In the genomic region with DNA sequence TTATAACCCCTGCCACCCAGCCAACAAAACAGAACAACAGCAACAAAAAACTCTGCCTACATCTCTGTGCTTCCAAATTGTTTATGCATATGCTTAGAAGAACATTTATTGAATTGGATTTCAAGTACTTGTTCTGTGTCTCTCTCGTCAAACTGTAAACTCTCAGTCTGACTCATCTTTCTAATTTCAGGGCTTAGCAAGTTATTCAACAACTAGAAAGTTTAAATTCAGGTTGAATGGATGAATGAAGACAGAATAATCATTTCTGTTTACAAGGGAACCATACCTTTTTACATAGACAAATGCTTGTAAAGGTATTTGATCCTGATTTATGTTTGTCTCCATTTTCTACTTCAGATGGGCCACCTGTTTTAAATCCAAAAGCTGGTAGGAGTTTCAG, we compare ENCODE assay signal across 12 cellular contexts. TPM values are rescaled to one million over a fixed set of nuclear protein-coding genes. Genes with fewer than 3 reads are reported as not detected.
DNase-seq lines count a peak whose midpoint lies in the region; ATAC-seq and TF ChIP-seq lines count a peak whose summit lies in the region.
"Had no signal": no experiment of that assay in that cellular context is flagged by ENCODE, and none has a peak within 500 bp of the region (broad histone marks: within the 10 kb centered on the region; RNA-seq: fewer than 3 reads in every experiment).

No MANE protein-coding gene starts in this region.

- H3K27me3 Mint-ChIP-seq in CD4-positive, alpha-beta memory T cell, result peaks cover 6 to 7% of the 10 kb centered on the region in 2 donors

- H3K4me1 Mint-ChIP-seq in CD4-positive, alpha-beta memory T cell, result peaks cover 20 to 60% (median 38%) of the 10 kb centered on the region in 4 donors

- peak overlapping the region in 5 of 7 donors; percentile 68 to 99 (median 98) for H3K27ac Mint-ChIP-seq in CD4-positive, alpha-beta memory T cell
- H3K27ac Mint-ChIP-seq: CD14-positive monocyte had no signal

- CTCF ChIA-PET in CD4-positive, alpha-beta memory T cell (lab: Charles Lee; ENCODE audit: partially characterized antibody), result no interaction called here

- ATAC-seq in GM18909 (IDR thresholded peaks at IDR 0.05; ENCODE audit: poor library complexity, unreplicated experiment) (peak; percentile 41), HG03159 (IDR thresholded peaks at IDR 0.05; ENCODE audit: unreplicated experiment) (peak; percentile 30), GM21717 (IDR thresholded peaks at IDR 0.05; ENCODE audit: unreplicated experiment) (no peak)
- ATAC-seq: foreskin keratinocyte had no signal

- H3K9me3 Mint-ChIP-seq in CD4-positive, alpha-beta memory T cell, result peaks cover 0 to 3% (median 0%) of the 10 kb centered on the region in 8 donors

- no peak overlapping the region for H3K4me3 ChIP-seq in CD4-positive, alpha-beta memory T cell (ENCODE audit: low read length in 2 of 2)
- H3K4me3 ChIP-seq in fibroblast of the aortic adventitia (ENCODE audit: low read depth, low read length), result no peak overlapping the region

- no peaks in the 10 kb centered on the region for H3K9me3 ChIP-seq in CD4-positive, alpha-beta memory T cell (ENCODE audit: control insufficient read depth in 1 of 2, low read length in 2 of 2)
- H3K9me3 ChIP-seq: adrenal gland had no signal

- POLR2A ChIA-PET in CD4-positive, alpha-beta memory T cell (lab: Charles Lee; ENCODE audit: partially characterized antibody), result interaction anchor here (2.1 to 3.5 kb wide), 2 partner anchors 40 to 276 kb away, joined by 7 to 24 read pairs; partner anchors contain the start of genes CAPRIN1 and CD59

- intact Hi-C loops in CD4-positive, alpha-beta memory T cell (cut with micrococcal nuclease), result loop anchor here (5.0 to 10.0 kb wide), 2 partner anchors 329 to 1141 kb away; partner anchors contain the start of genes APIP, NAT10 and PDHX

- H3K4me1 ChIP-seq in CD4-positive, alpha-beta memory T cell (ENCODE audit: insufficient read depth, low read length), result peaks cover 42% of the 10 kb centered on the region

- TF ChIP-seq CTCF in fibroblast of the aortic adventitia (IDR thresholded peaks at IDR 0.05; ENCODE audit: insufficient read depth, low read length), result no peak

- H3K27me3 ChIP-seq in CD4-positive, alpha-beta memory T cell (ENCODE audit: insufficient read depth, low read length), result no peaks in the 10 kb centered on the region
- H3K27me3 ChIP-seq: adrenal gland had no signal

- peak overlapping the region in 7 of 8 donors; percentile 15 to 97 (median 93) for H3K4me3 Mint-ChIP-seq in CD4-positive, alpha-beta memory T cell

- H3K27ac ChIP-seq in CD4-positive, alpha-beta memory T cell (ENCODE audit: low read depth, low read length), result no peak overlapping the region
- H3K27ac ChIP-seq: adrenal gland, foreskin keratinocyte had no signal

- DNase-seq in CD4-positive, alpha-beta memory T cell, result no peak
- DNase-seq in fibroblast of the aortic adventitia (ENCODE audit: low read depth) (peak; percentile 9), NCI-H2107 treated with DMSO at 0.1 percent for 48 hours (lab: John Stamatoyannopoulos, UW; ENCODE audit: unreplicated experiment) (no peak), GM19240 (ENCODE audit: insufficient read length, low spot score) (no peak)
- no peak for DNase-seq in central memory CD4-positive, alpha-beta T cell
- DNase-seq: adrenal gland, T1000 had no signal

- no peaks in the 10 kb centered on the region for H3K36me3 ChIP-seq in CD4-positive, alpha-beta memory T cell (ENCODE audit: insufficient read depth, low read length)
- H3K36me3 ChIP-seq: adrenal gland had no signal

- H3K36me3 Mint-ChIP-seq in CD4-positive, alpha-beta memory T cell, result peaks cover 0 to 20% of the 10 kb centered on the region in 2 donors

RNA-seq across cellular contexts. Expression of gene FBXO3, which starts 1.5 kb away (rescaled TPM):
- 10 to 100 TPM; 55.1 to 55.6 TPM for total RNA-seq in CD4-positive, alpha-beta memory T cell
- polyA plus RNA-seq in CD4-positive, alpha-beta memory T cell, result 10 to 100 TPM; 40.9 to 45.0 TPM
- total RNA-seq in fibroblast of the aortic adventitia (ENCODE audit: low replicate concordance), result 43.7 and 52.1 TPM in 2 replicates

RNA-seq across cellular contexts. Expression of gene CD59, which starts 39.6 kb away (rescaled TPM):
- total RNA-seq in CD4-positive, alpha-beta memory T cell, result 100 to 1,000 TPM in 1 of 2 experiments, 10 to 100 TPM in 1; 95.8 to 100 TPM
- 10 to 100 TPM; 68.3 to 76.1 TPM for polyA plus RNA-seq in CD4-positive, alpha-beta memory T cell
- total RNA-seq in fibroblast of the aortic adventitia (ENCODE audit: low replicate concordance), result 175 and 1,509 TPM in 2 replicates
